In the genomic region with DNA sequence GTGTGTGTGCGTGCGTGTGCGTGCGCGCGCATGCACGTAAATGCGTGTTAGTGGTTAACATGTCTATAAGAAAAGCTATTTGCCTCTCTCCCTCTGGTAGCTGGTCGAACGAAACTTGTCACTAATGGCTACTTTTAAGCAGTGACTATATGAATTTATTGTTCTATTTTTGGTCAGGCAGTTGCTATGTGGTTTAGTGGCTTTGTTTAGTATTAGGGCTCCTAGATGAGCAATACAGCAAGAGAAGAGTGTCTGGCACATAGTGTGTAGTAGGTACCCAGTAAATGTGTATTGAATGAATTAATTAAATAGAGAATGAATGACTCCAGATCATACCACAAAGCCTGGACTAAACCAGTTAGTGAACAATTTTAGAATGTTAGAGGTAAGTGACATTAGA, we compare ENCODE assay signal across 23 cellular contexts.
"Had no signal": no experiment of that assay in that cellular context is flagged by ENCODE, and none has a peak within 500 bp of the region (broad histone marks: within the 10 kb centered on the region; RNA-seq: fewer than 3 reads in every experiment).

No MANE protein-coding gene starts in this region.

- H3K4me3 ChIP-seq: colonic mucosa, PC-9 had no signal

- DNase-seq: activated B cell treated with CpG ODN at 0.5 μM for 24 hours; activated CD4-positive, alpha-beta memory T cell treated with anti-CD3 and anti-CD28 coated beads for 36 hours; activated CD4-positive, alpha-beta T cell treated with anti-CD3 and anti-CD28 coated beads for 4 hours; activated CD4-positive, alpha-beta T cell treated with anti-CD3 and anti-CD28 coated beads, Interleukin-2, amount 50 U/mL, for 1 hour; activated CD4-positive, CD25-positive, alpha-beta regulatory T cell treated with anti-CD3 and anti-CD28 coated beads, Interleukin-2, amount 50 U/mL, for 72 hours; activated CD8-positive, alpha-beta memory T cell treated with anti-CD3 and anti-CD28 coated beads, Interleukin-2, amount 50 U/mL, for 4 hours; activated effector memory CD4-positive, alpha-beta T cell treated with Interleukin-2 at 50 U/mL for 16 hours; activated naive CD4-positive, alpha-beta T cell treated with anti-CD3 and anti-CD28 coated beads, Interleukin-2, amount 10 ng/mL, durations not matched to agents 7 days and 5 days; activated naive CD8-positive, alpha-beta T cell treated with anti-CD3 and anti-CD28 coated beads, Interleukin-2, amount 50 U/mL, for 24 hours; activated T-cell treated with anti-CD3 and anti-CD28 coated beads, Interleukin-2, amount 50 U/mL, for 48 hours; anterior cingulate cortex; brain microvascular endothelial cell; central memory CD4-positive, alpha-beta T cell; colonic mucosa; NCI-H1092; NCI-H2029; NCI-H748 treated with DMSO at 0.1 percent for 48 hours; PC-9; SIG-M5; T-cell; T-helper 2 cell; T-helper 9 cell had no signal

- H3K36me3 Mint-ChIP-seq: activated CD4-positive, alpha-beta memory T cell treated with anti-CD3 and anti-CD28 coated beads for 36 hours; activated naive CD4-positive, alpha-beta T cell treated with anti-CD3 and anti-CD28 coated beads, Interleukin-2, amount 10 ng/mL, durations not matched to agents 7 days and 5 days; activated naive CD8-positive, alpha-beta T cell; T-cell had no signal

- H3K27me3 ChIP-seq: brain microvascular endothelial cell, colonic mucosa had no signal

- H3K27ac Mint-ChIP-seq: activated B cell treated with CpG ODN at 0.5 μM for 24 hours; activated CD4-positive, alpha-beta memory T cell treated with anti-CD3 and anti-CD28 coated beads for 36 hours; activated naive CD4-positive, alpha-beta T cell treated with anti-CD3 and anti-CD28 coated beads, Interleukin-2, amount 10 ng/mL, durations not matched to agents 7 days and 5 days; activated naive CD8-positive, alpha-beta T cell; activated naive CD8-positive, alpha-beta T cell treated with anti-CD3 and anti-CD28 coated beads, Interleukin-2, amount 50 U/mL, for 24 hours; T-cell had no signal

- H3K4me1 ChIP-seq: colonic mucosa had no signal

- H2AFZ ChIP-seq: PC-9 had no signal

- H3K4me3 Mint-ChIP-seq: activated B cell treated with CpG ODN at 0.5 μM for 24 hours; activated CD4-positive, alpha-beta memory T cell treated with anti-CD3 and anti-CD28 coated beads for 36 hours; activated naive CD4-positive, alpha-beta T cell treated with anti-CD3 and anti-CD28 coated beads, Interleukin-2, amount 10 ng/mL, durations not matched to agents 7 days and 5 days; activated naive CD8-positive, alpha-beta T cell; activated naive CD8-positive, alpha-beta T cell treated with anti-CD3 and anti-CD28 coated beads, Interleukin-2, amount 50 U/mL, for 24 hours; T-cell had no signal

- H3K36me3 ChIP-seq: brain microvascular endothelial cell, colonic mucosa had no signal

- H3K4me2 ChIP-seq: PC-9 had no signal

- H3K4me1 Mint-ChIP-seq: activated B cell treated with CpG ODN at 0.5 μM for 24 hours; activated naive CD4-positive, alpha-beta T cell treated with anti-CD3 and anti-CD28 coated beads, Interleukin-2, amount 10 ng/mL, durations not matched to agents 7 days and 5 days; T-cell had no signal

- H3K9me3 ChIP-seq: colonic mucosa had no signal

- ATAC-seq: activated naive CD8-positive, alpha-beta T cell treated with anti-CD3 and anti-CD28 coated beads, Interleukin-2, amount 50 U/mL, for 24 hours; T-cell had no signal

- H3K27me3 Mint-ChIP-seq: activated CD4-positive, alpha-beta memory T cell treated with anti-CD3 and anti-CD28 coated beads for 36 hours; activated naive CD8-positive, alpha-beta T cell had no signal
